Comparison of ENCODE assay signal across 1 cellular context in genomic region chr2:54558188-54558975, GRCh38.
TF ChIP-seq lines count a peak whose summit lies in the region.

No MANE protein-coding gene starts in this region.

TF ChIP-seq in HepG2, 621 proteins besides CTCF, POLR2A, EP300 and RAD21 (continued from another document and continues in another):
- 0 out of 2 replicates have a peak, but pooled peaks have one; percentile 7 for TF ChIP-seq BCL3 (CRISPR knock-in tag; IDR thresholded peaks at IDR 0.05)
- no peak for TF ChIP-seq BATF2 (CRISPR knock-in tag; IDR thresholded peaks at IDR 0.05)
- TF ChIP-seq ARNT (IDR thresholded peaks at IDR 0.05), result no peak
- TF ChIP-seq ZNF205 (CRISPR knock-in tag; IDR thresholded peaks at IDR 0.05), result peak; percentile 35; the same call in 1 of the 2 replicates
- peak; percentile 66; the same call in 1 of the 2 replicates for TF ChIP-seq ZNF350 (CRISPR knock-in tag; IDR thresholded peaks at IDR 0.05; ENCODE audit: borderline replicate concordance, low read depth)
- TF ChIP-seq TARDBP (CRISPR knock-in tag; IDR thresholded peaks at IDR 0.05), result no peak
- TF ChIP-seq ZNF446 (CRISPR knock-in tag; IDR thresholded peaks at IDR 0.05), result peak; percentile 30; the same call in 1 of the 2 replicates
- 0 out of 2 replicates have a peak, but pooled peaks have one; percentile 12 for TF ChIP-seq ZNF136 (CRISPR knock-in tag; IDR thresholded peaks at IDR 0.05; ENCODE audit: low read depth)
- 0 out of 2 replicates have a peak, but pooled peaks have one; percentile 33 for TF ChIP-seq ZNF576 (CRISPR knock-in tag; IDR thresholded peaks at IDR 0.05)
- TF ChIP-seq FIP1L1 (IDR thresholded peaks at IDR 0.05; ENCODE audit: borderline replicate concordance, insufficient read depth, low read depth, low read length), result no peak
- TF ChIP-seq MAZ (IDR thresholded peaks at IDR 0.05; ENCODE audit: borderline replicate concordance, low read depth, low read length), result peak; percentile 8
- no peak for TF ChIP-seq MAZ (CRISPR knock-in tag; IDR thresholded peaks at IDR 0.05; ENCODE audit: low read depth)
- peak; percentile 48; the same call in 1 of the 2 replicates for TF ChIP-seq JUND (CRISPR knock-in tag; IDR thresholded peaks at IDR 0.05)
- TF ChIP-seq ZNF557 (CRISPR knock-in tag; IDR thresholded peaks at IDR 0.05), result peak; percentile 41; the same call in 1 of the 2 replicates
- no peak for TF ChIP-seq NFATC3 (CRISPR knock-in tag; IDR thresholded peaks at IDR 0.05)
- 0 out of 2 replicates have a peak, but pooled peaks have one; percentile 37 for TF ChIP-seq ZNF709 (CRISPR knock-in tag; IDR thresholded peaks at IDR 0.05)
- no peak for TF ChIP-seq NBN (conservative IDR thresholded peaks at IDR 0.05)
- no peak for TF ChIP-seq ZNF879 (CRISPR knock-in tag; IDR thresholded peaks at IDR 0.05)
- 0 out of 2 replicates have a peak, but pooled peaks have one; percentile 26 for TF ChIP-seq ZBTB8A (CRISPR knock-in tag; IDR thresholded peaks at IDR 0.05; ENCODE audit: borderline replicate concordance, low read depth)
- TF ChIP-seq KLF15 (CRISPR knock-in tag; IDR thresholded peaks at IDR 0.05; ENCODE audit: borderline replicate concordance), result no peak
- TF ChIP-seq ZC3H4 (CRISPR knock-in tag; IDR thresholded peaks at IDR 0.05; ENCODE audit: borderline replicate concordance), result peak; percentile 80; the same call in 1 of the 2 replicates
- peak; percentile 41; the same call in 1 of the 2 replicates for TF ChIP-seq ZBTB7A (CRISPR knock-in tag; IDR thresholded peaks at IDR 0.05)
- TF ChIP-seq ZNF577 (CRISPR knock-in tag; IDR thresholded peaks at IDR 0.05; ENCODE audit: borderline replicate concordance, low read depth), result no peak
- no peak; the same call in 1 of the 2 replicates for TF ChIP-seq NCOA2 (CRISPR knock-in tag; IDR thresholded peaks at IDR 0.05)
- no peak for TF ChIP-seq HOXA9 (CRISPR knock-in tag; IDR thresholded peaks at IDR 0.05; ENCODE audit: borderline replicate concordance)
- no peak; the same call in 1 of the 2 replicates for TF ChIP-seq MTA1 (CRISPR knock-in tag; IDR thresholded peaks at IDR 0.05; ENCODE audit: borderline replicate concordance)
- TF ChIP-seq HIC2 (CRISPR knock-in tag; IDR thresholded peaks at IDR 0.05; ENCODE audit: low read depth), result no peak
- no peak for TF ChIP-seq SIX1 (CRISPR knock-in tag; IDR thresholded peaks at IDR 0.05; ENCODE audit: borderline replicate concordance)
- TF ChIP-seq ZNF33B (CRISPR knock-in tag; IDR thresholded peaks at IDR 0.05), result 0 out of 2 replicates have a peak, but pooled peaks have one; percentile 52
- no peak for TF ChIP-seq ZNF253 (CRISPR knock-in tag; IDR thresholded peaks at IDR 0.05; ENCODE audit: borderline replicate concordance)
- TF ChIP-seq ZFP36 (IDR thresholded peaks at IDR 0.05; ENCODE audit: borderline replicate concordance, low read depth, low read length, partially characterized antibody), result no peak
- TF ChIP-seq IRF1 (CRISPR knock-in tag; IDR thresholded peaks at IDR 0.05; ENCODE audit: low read depth), result no peak
- TF ChIP-seq DZIP1 (CRISPR knock-in tag; IDR thresholded peaks at IDR 0.05), result peak; percentile 69; the same call in 1 of the 2 replicates
- TF ChIP-seq HHEX (CRISPR knock-in tag; IDR thresholded peaks at IDR 0.05), result no peak
- peak; percentile 24; the same call in 1 of the 2 replicates for TF ChIP-seq HMG20B (CRISPR knock-in tag; conservative IDR thresholded peaks at IDR 0.05)
- no peak for TF ChIP-seq MAFG (CRISPR knock-in tag; IDR thresholded peaks at IDR 0.05)
- no peak for TF ChIP-seq NFYB (CRISPR knock-in tag; IDR thresholded peaks at IDR 0.05)
- no peak; the same call in 1 of the 2 replicates for TF ChIP-seq ZMYM4 (CRISPR knock-in tag; IDR thresholded peaks at IDR 0.05)
- TF ChIP-seq BCLAF1 (IDR thresholded peaks at IDR 0.05), result no peak
- no peak for TF ChIP-seq ZIK1 (CRISPR knock-in tag; IDR thresholded peaks at IDR 0.05; ENCODE audit: borderline replicate concordance, low read depth)
- 0 out of 2 replicates have a peak, but pooled peaks have one; percentile 20 for TF ChIP-seq ZBTB1 (CRISPR knock-in tag; IDR thresholded peaks at IDR 0.05; ENCODE audit: borderline replicate concordance)
- 0 out of 2 replicates have a peak, but pooled peaks have one; percentile 3 for TF ChIP-seq ZNF276 (CRISPR knock-in tag; IDR thresholded peaks at IDR 0.05; ENCODE audit: low read depth)
- no peak for TF ChIP-seq ZNF788 (CRISPR knock-in tag; IDR thresholded peaks at IDR 0.05; ENCODE audit: borderline replicate concordance)
- no peak; the same call in 1 of the 2 replicates for TF ChIP-seq BRF2 (CRISPR knock-in tag; IDR thresholded peaks at IDR 0.05)
- no peak for TF ChIP-seq PATZ1 (CRISPR knock-in tag; IDR thresholded peaks at IDR 0.05)
